ENCODE assay signal across 25 cellular contexts in genomic region chr1:90083995-90084394, GRCh38.
"Had no signal": no experiment of that assay in that cellular context is flagged by ENCODE, and none has a peak within 500 bp of the region (broad histone marks: within the 10 kb centered on the region; RNA-seq: fewer than 3 reads in every experiment).

No MANE protein-coding gene starts in this region.

- ATAC-seq: foreskin keratinocyte, gastroesophageal sphincter, heart left ventricle, left colon, left lobe of liver, left ventricle myocardium superior, lower lobe of right lung, mucosa of descending colon had no signal

- H3K4me3 ChIP-seq: coronary artery, dorsolateral prefrontal cortex, esophagus muscularis mucosa, gastroesophageal sphincter, heart left ventricle, hepatocyte, lower lobe of right lung, mucosa of descending colon had no signal

- H3K4me2 ChIP-seq: hepatocyte had no signal

- H2AFZ ChIP-seq: hepatocyte had no signal

- H3K9me3 ChIP-seq: esophagus muscularis mucosa, gastroesophageal sphincter, heart left ventricle, lower lobe of right lung, mucosa of descending colon had no signal

- H3K27ac ChIP-seq: coronary artery, dorsolateral prefrontal cortex, esophagus muscularis mucosa, foreskin keratinocyte, gastroesophageal sphincter, heart left ventricle, hepatocyte, lower lobe of right lung had no signal

- H3K27me3 ChIP-seq: hepatocyte had no signal

- H3K36me3 ChIP-seq: esophagus muscularis mucosa, gastroesophageal sphincter, heart left ventricle, lower lobe of right lung had no signal

- H3K4me1 ChIP-seq: esophagus muscularis mucosa, foreskin keratinocyte, gastroesophageal sphincter, heart left ventricle, lower lobe of right lung had no signal

- DNase-seq: dermis blood vessel endothelial cell; dorsolateral prefrontal cortex; effector CD4-positive, alpha-beta T cell; effector memory CD4-positive, alpha-beta T cell; foreskin keratinocyte; heart left ventricle; hypothalamus; immature natural killer cell; islet precursor cell; kidney; kidney glomerular epithelial cell; left colon; left ventricle myocardium superior; lower lobe of right lung; mesenchymal stem cell; mucosa of descending colon; naive B cell had no signal

- H3K79me2 ChIP-seq: hepatocyte had no signal

- FAIRE-seq: colon, endothelial cell of umbilical vein, frontal cortex, kidney had no signal
